Comparison of ENCODE assay signal across 1 cellular context in genomic region chr18:28132084-28132483, GRCh38.
TF ChIP-seq lines count a peak whose summit lies in the region.

No MANE protein-coding gene starts in this region.

TF ChIP-seq in GM23338, 12 proteins besides CTCF, POLR2A, EP300 and RAD21 (continued from another document):
- TF ChIP-seq ETS1 (IDR thresholded peaks at IDR 0.05), result no peak
- TF ChIP-seq CREB1 (CRISPR knock-in tag; IDR thresholded peaks at IDR 0.05; ENCODE audit: low read depth), result no peak
- TF ChIP-seq JUNB (IDR thresholded peaks at IDR 0.05; ENCODE audit: unreplicated experiment), result no peak
- no peak for TF ChIP-seq ZNF462 (CRISPR knock-in tag; IDR thresholded peaks at IDR 0.05)
- TF ChIP-seq STAT1 (IDR thresholded peaks at IDR 0.05; ENCODE audit: unreplicated experiment), result no peak
